Comparison of ENCODE assay signal across 1 cellular context in the genomic region with DNA sequence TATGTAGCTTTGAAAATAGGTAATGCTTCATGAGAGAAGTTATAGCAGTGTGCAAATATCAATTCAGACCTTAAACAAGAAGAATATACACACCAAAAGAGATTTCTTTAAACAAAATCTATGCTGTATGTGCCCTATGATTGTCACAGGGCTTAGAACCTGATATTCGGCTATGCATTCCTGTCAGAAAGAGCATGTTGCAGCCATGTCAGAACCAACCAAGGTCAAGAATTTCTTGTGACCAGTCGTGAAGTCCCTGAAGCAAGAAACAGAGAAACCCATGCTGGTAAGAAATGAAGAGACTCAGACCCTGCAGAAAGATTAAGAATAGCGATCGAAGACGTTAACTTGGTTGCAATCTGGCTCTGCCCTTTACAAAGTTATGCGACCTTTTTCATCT.
TF ChIP-seq lines count a peak whose summit lies in the region.

No MANE protein-coding gene starts in this region.

TF ChIP-seq in K562, 482 proteins besides CTCF, POLR2A, EP300 and RAD21 (continued from another document):
- TF ChIP-seq, protein P1, sequence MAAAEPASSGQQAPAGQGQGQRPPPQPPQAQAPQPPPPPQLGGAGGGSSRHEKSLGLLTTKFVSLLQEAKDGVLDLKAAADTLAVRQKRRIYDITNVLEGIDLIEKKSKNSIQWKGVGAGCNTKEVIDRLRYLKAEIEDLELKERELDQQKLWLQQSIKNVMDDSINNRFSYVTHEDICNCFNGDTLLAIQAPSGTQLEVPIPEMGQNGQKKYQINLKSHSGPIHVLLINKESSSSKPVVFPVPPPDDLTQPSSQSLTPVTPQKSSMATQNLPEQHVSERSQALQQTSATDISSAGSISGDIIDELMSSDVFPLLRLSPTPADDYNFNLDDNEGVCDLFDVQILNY (CRISPR knock-in tag; IDR thresholded peaks at IDR 0.05): no peak
- TF ChIP-seq, protein P2, sequence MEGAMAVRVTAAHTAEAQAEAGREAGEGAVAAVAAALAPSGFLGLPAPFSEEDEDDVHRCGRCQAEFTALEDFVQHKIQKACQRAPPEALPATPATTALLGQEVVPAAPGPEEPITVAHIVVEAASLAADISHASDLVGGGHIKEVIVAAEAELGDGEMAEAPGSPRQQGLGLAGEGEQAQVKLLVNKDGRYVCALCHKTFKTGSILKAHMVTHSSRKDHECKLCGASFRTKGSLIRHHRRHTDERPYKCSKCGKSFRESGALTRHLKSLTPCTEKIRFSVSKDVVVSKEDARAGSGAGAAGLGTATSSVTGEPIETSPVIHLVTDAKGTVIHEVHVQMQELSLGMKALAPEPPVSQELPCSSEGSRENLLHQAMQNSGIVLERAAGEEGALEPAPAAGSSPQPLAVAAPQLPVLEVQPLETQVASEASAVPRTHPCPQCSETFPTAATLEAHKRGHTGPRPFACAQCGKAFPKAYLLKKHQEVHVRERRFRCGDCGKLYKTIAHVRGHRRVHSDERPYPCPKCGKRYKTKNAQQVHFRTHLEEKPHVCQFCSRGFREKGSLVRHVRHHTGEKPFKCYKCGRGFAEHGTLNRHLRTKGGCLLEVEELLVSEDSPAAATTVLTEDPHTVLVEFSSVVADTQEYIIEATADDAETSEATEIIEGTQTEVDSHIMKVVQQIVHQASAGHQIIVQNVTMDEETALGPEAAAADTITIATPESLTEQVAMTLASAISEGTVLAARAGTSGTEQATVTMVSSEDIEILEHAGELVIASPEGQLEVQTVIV (CRISPR knock-in tag; IDR thresholded peaks at IDR 0.05; ENCODE audit: borderline replicate concordance): no peak
- TF ChIP-seq, protein P3, sequence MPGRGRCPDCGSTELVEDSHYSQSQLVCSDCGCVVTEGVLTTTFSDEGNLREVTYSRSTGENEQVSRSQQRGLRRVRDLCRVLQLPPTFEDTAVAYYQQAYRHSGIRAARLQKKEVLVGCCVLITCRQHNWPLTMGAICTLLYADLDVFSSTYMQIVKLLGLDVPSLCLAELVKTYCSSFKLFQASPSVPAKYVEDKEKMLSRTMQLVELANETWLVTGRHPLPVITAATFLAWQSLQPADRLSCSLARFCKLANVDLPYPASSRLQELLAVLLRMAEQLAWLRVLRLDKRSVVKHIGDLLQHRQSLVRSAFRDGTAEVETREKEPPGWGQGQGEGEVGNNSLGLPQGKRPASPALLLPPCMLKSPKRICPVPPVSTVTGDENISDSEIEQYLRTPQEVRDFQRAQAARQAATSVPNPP (IDR thresholded peaks at IDR 0.05; ENCODE audit: borderline replicate concordance, insufficient read depth, insufficient read length): no peak
- TF ChIP-seq ZNF124 (CRISPR knock-in tag; IDR thresholded peaks at IDR 0.05) (no peak), HDAC1 (IDR thresholded peaks at IDR 0.05) (no peak), PTTG1 (tag; IDR thresholded peaks at IDR 0.05; ENCODE audit: low read depth) (no peak)
- TF ChIP-seq, protein P4, sequence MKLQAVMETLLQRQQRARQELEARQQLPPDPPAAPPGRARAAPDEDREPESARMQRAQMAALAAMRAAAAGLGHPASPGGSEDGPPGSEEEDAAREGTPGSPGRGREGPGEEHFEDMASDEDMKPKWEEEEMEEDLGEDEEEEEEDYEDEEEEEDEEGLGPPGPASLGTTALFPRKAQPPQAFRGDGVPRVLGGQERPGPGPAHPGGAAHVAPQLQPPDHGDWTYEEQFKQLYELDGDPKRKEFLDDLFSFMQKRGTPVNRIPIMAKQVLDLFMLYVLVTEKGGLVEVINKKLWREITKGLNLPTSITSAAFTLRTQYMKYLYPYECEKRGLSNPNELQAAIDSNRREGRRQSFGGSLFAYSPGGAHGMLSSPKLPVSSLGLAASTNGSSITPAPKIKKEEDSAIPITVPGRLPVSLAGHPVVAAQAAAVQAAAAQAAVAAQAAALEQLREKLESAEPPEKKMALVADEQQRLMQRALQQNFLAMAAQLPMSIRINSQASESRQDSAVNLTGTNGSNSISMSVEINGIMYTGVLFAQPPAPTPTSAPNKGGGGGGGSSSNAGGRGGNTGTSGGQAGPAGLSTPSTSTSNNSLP (IDR thresholded peaks at IDR 0.05; ENCODE audit: borderline replicate concordance, low read depth, low read length): no peak
